ENCODE assay signal across 19 cellular contexts in genomic region chr4:155674669-155675071, GRCh38. TPM values are rescaled to one million over a fixed set of nuclear protein-coding genes. Genes with fewer than 3 reads are reported as not detected.
A peak's percentile ranks its signal among the peaks of the same experiment; 100 is the strongest.
DNase-seq lines count a peak whose midpoint lies in the region; TF ChIP-seq lines count a peak whose summit lies in the region.
"Had no signal": no experiment of that assay in that cellular context is flagged by ENCODE, and none has a peak within 500 bp of the region (broad histone marks: within the 10 kb centered on the region; RNA-seq: fewer than 3 reads in every experiment).

No MANE protein-coding gene starts in this region.

- H4K20me1 ChIP-seq in BLaER1 treated with 17β-estradiol and CSF1 and Interleukin-3, amounts not matched to agents 10 nM and 100 nM = no peaks in the 10 kb centered on the region

- no peaks in the 10 kb centered on the region for H3K36me3 ChIP-seq in BLaER1 treated with 17β-estradiol and CSF1 and Interleukin-3, amounts not matched to agents 10 nM and 100 nM
- H3K36me3 ChIP-seq in muscle layer of colon (ENCODE audit: insufficient read depth, low read length) (no peaks in the 10 kb centered on the region), sigmoid colon (no peaks in the 10 kb centered on the region)

- TF ChIP-seq CTCF in LNCaP clone FGC (IDR thresholded peaks at IDR 0.05; ENCODE audit: control insufficient read depth, extremely low read depth, insufficient read depth) = no peak
- TF ChIP-seq CTCF in sigmoid colon (IDR thresholded peaks at IDR 0.05) = no peak

- WGBS in sigmoid colon, 2 donors = 20 to 72% methylated on average over 6 of the region's 6 CpGs

- peak overlapping the region in 6 of 11 experiments; percentile 39 to 85 (median 78); a peak in 12 of 22 replicates for H3K4me2 ChIP-seq in BLaER1 treated with 17β-estradiol and CSF1 and Interleukin-3, amounts not matched to agents 10 nM and 100 nM
- H3K4me2 ChIP-seq: A549, PC-9 had no signal

- H3K4me3 ChIP-seq in BLaER1 treated with 17β-estradiol and CSF1 and Interleukin-3, amounts not matched to agents 10 nM and 100 nM = no peak overlapping the region
- peak overlapping the region; percentile 8; the same call in 1 of the 2 replicates for H3K4me3 ChIP-seq in LNCaP clone FGC (ENCODE audit: low read depth, low read length)
- no peak overlapping the region for H3K4me3 ChIP-seq in muscle layer of colon (ENCODE audit: low read depth in 1 of 2, low read length in 2 of 2)
- H3K4me3 ChIP-seq in sigmoid colon = no peak overlapping the region
- H3K4me3 ChIP-seq: A549, PC-9 had no signal

- peaks cover 0 to 14% (median 11%) of the 10 kb centered on the region in 11 experiments; a peak in 17 of 22 replicates for H3K27me3 ChIP-seq in BLaER1 treated with 17β-estradiol and CSF1 and Interleukin-3, amounts not matched to agents 10 nM and 100 nM
- H3K27me3 ChIP-seq in muscle layer of colon (ENCODE audit: control insufficient read depth in 1 of 2, insufficient read depth in 2 of 2, low read length in 2 of 2) (no peaks in the 10 kb centered on the region), sigmoid colon (no peaks in the 10 kb centered on the region)

- intact Hi-C loops in sigmoid colon (cut with DNase I) = no loop called here

- H3K9me3 ChIP-seq in BLaER1 treated with 17β-estradiol and CSF1 and Interleukin-3, amounts not matched to agents 10 nM and 100 nM (replicated peaks in 1 of 11) = no peaks in the 10 kb centered on the region
- H3K9me3 ChIP-seq in muscle layer of colon (ENCODE audit: low read length) (no peaks in the 10 kb centered on the region), sigmoid colon (no peaks in the 10 kb centered on the region)
- H3K9me3 ChIP-seq: A549 had no signal

- DNase-seq in LNCaP clone FGC (ENCODE audit: low read depth) (peak; percentile 95), sigmoid colon (no peak), NCI-H1694 (lab: John Stamatoyannopoulos, UW) (no peak), HuH-7 (ENCODE audit: low spot score) (no peak), caudate nucleus (lab: John Stamatoyannopoulos, UW) (no peak)
- DNase-seq: EL, GF-D8, IMR-90, NCI-H1694 treated with DMSO at 0.1 percent for 48 hours, NCI-H2081 treated with DMSO at 0.1 percent for 48 hours, NCI-H2171 treated with DMSO at 0.1 percent for 48 hours, NCI-H526 treated with DMSO at 0.1 percent for 48 hours, PC-9, RPMI8226, SHP77 had no signal

- H3K9ac ChIP-seq in BLaER1 treated with 17β-estradiol and CSF1 and Interleukin-3, amounts not matched to agents 10 nM and 100 nM = no peak overlapping the region
- H3K9ac ChIP-seq in muscle layer of colon (ENCODE audit: low read length) = no peak overlapping the region

- H3K4me1 ChIP-seq in BLaER1 treated with 17β-estradiol and CSF1 and Interleukin-3, amounts not matched to agents 10 nM and 100 nM = peaks cover 0 to 50% (median 32%) of the 10 kb centered on the region in 10 experiments; a peak in 18 of 20 replicates
- peaks cover 71% of the 10 kb centered on the region for H3K4me1 ChIP-seq in muscle layer of colon (ENCODE audit: insufficient read depth, low read length)
- peaks cover 0 to 91% (median 71%) of the 10 kb centered on the region in 4 donors for H3K4me1 ChIP-seq in sigmoid colon
- H3K4me1 ChIP-seq: A549 had no signal

- no peak for TF ChIP-seq EP300 in sigmoid colon (IDR thresholded peaks at IDR 0.05)

- H3K27ac ChIP-seq in BLaER1 treated with 17β-estradiol and CSF1 and Interleukin-3, amounts not matched to agents 10 nM and 100 nM = peak overlapping the region in 4 of 11 experiments; percentile 85 to 92 (median 87); a peak in 6 of 22 replicates
- H3K27ac ChIP-seq in muscle layer of colon (ENCODE audit: low read depth, low read length) (peak overlapping the region; percentile 63), sigmoid colon (peak overlapping the region; percentile 24 to 97 (median 94)), caudate nucleus (ENCODE audit: low read depth, low read length) (no peak overlapping the region)
- H3K27ac ChIP-seq: A549, PC-9 had no signal

- no peak for TF ChIP-seq POLR2A in sigmoid colon (IDR thresholded peaks at IDR 0.05)

RNA-seq across cellular contexts. Expression of gene GUCY1A1, which starts 8.0 kb away (rescaled TPM):
- 100 to 1,000 TPM in 3 of 4 donors, 10 to 100 TPM in 1; 87.5 to 254 (median 177) TPM for total RNA-seq in sigmoid colon
- 1 to 10 TPM; 1.2 to 10.0 (median 3.6) TPM for polyA plus RNA-seq in sigmoid colon
- total RNA-seq: MCF 10A had no signal
- polyA plus RNA-seq: A549 had no signal
